In the genomic region with DNA sequence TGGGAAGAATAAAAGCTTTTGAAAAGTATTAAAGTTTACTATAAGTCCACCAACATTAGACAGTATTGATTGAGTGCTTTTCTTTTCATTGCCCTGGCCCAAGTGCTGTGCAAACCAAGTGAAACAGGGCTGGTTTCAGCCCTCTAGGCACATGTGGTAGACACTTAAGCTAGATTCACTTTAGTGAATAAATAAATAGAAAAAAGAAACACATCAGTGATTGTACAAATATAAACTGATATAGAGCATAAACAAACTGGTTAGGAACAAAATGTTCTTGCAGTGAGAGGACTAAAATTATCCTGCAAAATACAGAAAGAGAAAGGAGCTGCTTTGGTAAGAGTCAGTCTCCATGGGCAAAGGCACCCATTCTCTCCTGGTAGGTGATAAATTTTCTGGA, we compare ENCODE assay signal across 28 cellular contexts. TPM values are rescaled to one million over a fixed set of nuclear protein-coding genes. Genes with fewer than 3 reads are reported as not detected.
A peak's percentile ranks its signal among the peaks of the same experiment; 100 is the strongest.
DNase-seq lines count a peak whose midpoint lies in the region; ATAC-seq and TF ChIP-seq lines count a peak whose summit lies in the region.
"Had no signal": no experiment of that assay in that cellular context is flagged by ENCODE, and none has a peak within 500 bp of the region (broad histone marks: within the 10 kb centered on the region; RNA-seq: fewer than 3 reads in every experiment).

No MANE protein-coding gene starts in this region.

- POLR2A ChIA-PET in GM10248 (lab: Yijun Ruan, JAX): no interaction called here

- TF ChIP-seq CTCF in GM23338 (conservative IDR thresholded peaks at IDR 0.05; ENCODE audit: low read depth in 2 of 2) (no peak), body of pancreas (IDR thresholded peaks at IDR 0.05) (no peak), nephron (IDR thresholded peaks at IDR 0.05; ENCODE audit: unreplicated experiment in 3 of 3) (no peak), tibial nerve (IDR thresholded peaks at IDR 0.05) (no peak), GM20000 (IDR thresholded peaks at IDR 0.05; ENCODE audit: extremely low read depth, missing control alignments) (no peak), GM10248 (IDR thresholded peaks at IDR 0.05; ENCODE audit: control extremely low read depth, extremely low read depth, low read depth, missing control alignments) (no peak)

- H3K9me2 ChIP-seq in GM23338 (ENCODE audit: insufficient read depth): peaks cover 7% of the 10 kb centered on the region; the same call in 1 of the 2 replicates

- no peaks in the 10 kb centered on the region for H3K4me1 ChIP-seq in GM23338 (ENCODE audit: insufficient read depth)
- peaks cover 30% of the 10 kb centered on the region for H3K4me1 ChIP-seq in body of pancreas
- peaks cover 0 to 62% (median 10%) of the 10 kb centered on the region in 4 donors for H3K4me1 ChIP-seq in tibial nerve
- H3K4me1 ChIP-seq: parathyroid adenoma had no signal

- H3K4me3 Mint-ChIP-seq in GM23338: no peak overlapping the region
- no peak overlapping the region for H3K4me3 Mint-ChIP-seq in nephron
- H3K4me3 Mint-ChIP-seq: activated CD4-positive, alpha-beta memory T cell treated with anti-CD3 and anti-CD28 coated beads, Interleukin-2, amount 10 ng/mL, durations not matched to agents 7 days and 5 days; activated naive CD4-positive, alpha-beta T cell treated with anti-CD3 and anti-CD28 coated beads, Interleukin-2, amount 50 U/mL, for 24 hours; neural crest cell had no signal

- H2AFZ ChIP-seq in GM23338: 0 out of 2 replicates have a peak overlapping the region, but pooled peaks have one; percentile 43
- H2AFZ ChIP-seq: parathyroid adenoma had no signal

- H3K27ac ChIP-seq in GM23338 (ENCODE audit: low read depth) (no peak overlapping the region), body of pancreas (no peak overlapping the region), tibial nerve (peak overlapping the region in 3 of 4 donors; percentile 41 to 66 (median 50))
- H3K27ac ChIP-seq: BLaER1 treated with 17β-estradiol and CSF1 and Interleukin-3, amounts not matched to agents 10 nM and 100 nM; parathyroid adenoma had no signal

- H3K9me3 ChIP-seq in body of pancreas (no peaks in the 10 kb centered on the region), tibial nerve (no peaks in the 10 kb centered on the region)

- no peaks in the 10 kb centered on the region for H3K36me3 ChIP-seq in GM23338 (ENCODE audit: insufficient read depth)
- H3K36me3 ChIP-seq in body of pancreas (replicated peaks in 1 of 2; ENCODE audit: insufficient read depth in 1 of 2, low read depth in 2 of 2): no peaks in the 10 kb centered on the region
- no peaks in the 10 kb centered on the region for H3K36me3 ChIP-seq in tibial nerve
- H3K36me3 ChIP-seq: BLaER1 treated with 17β-estradiol and CSF1 and Interleukin-3, amounts not matched to agents 10 nM and 100 nM had no signal

- no peaks in the 10 kb centered on the region for H3K27me3 ChIP-seq in GM23338 (ENCODE audit: insufficient read depth)
- H3K27me3 ChIP-seq in body of pancreas: no peaks in the 10 kb centered on the region
- H3K27me3 ChIP-seq in tibial nerve: no peaks in the 10 kb centered on the region
- H3K27me3 ChIP-seq: BLaER1 treated with 17β-estradiol and CSF1 and Interleukin-3, amounts not matched to agents 10 nM and 100 nM had no signal

- H3K36me3 Mint-ChIP-seq in GM23338 (ENCODE audit: low read depth) (no peaks in the 10 kb centered on the region), nephron (ENCODE audit: low read depth) (no peaks in the 10 kb centered on the region)
- H3K36me3 Mint-ChIP-seq: activated naive CD4-positive, alpha-beta T cell treated with anti-CD3 and anti-CD28 coated beads, Interleukin-2, amount 50 U/mL, for 24 hours had no signal

- CTCF ChIA-PET in GM10248 (lab: Yijun Ruan, JAX): interaction anchor here (1.2 to 2.2 kb wide), 3 partner anchors 9 to 47 kb away, joined by 3 to 8 read pairs (median 6); no protein-coding TSS in a partner anchor

- H3K4me1 Mint-ChIP-seq in GM23338 (no peaks in the 10 kb centered on the region; the same call in 2 of the 3 replicates), nephron (peaks cover 77% of the 10 kb centered on the region)
- H3K4me1 Mint-ChIP-seq: activated CD4-positive, alpha-beta memory T cell treated with anti-CD3 and anti-CD28 coated beads, Interleukin-2, amount 10 ng/mL, durations not matched to agents 7 days and 5 days had no signal

- H3K9me3 Mint-ChIP-seq in GM23338 (no peaks in the 10 kb centered on the region), nephron (peaks cover 2% of the 10 kb centered on the region)
- H3K9me3 Mint-ChIP-seq: activated CD4-positive, alpha-beta memory T cell treated with anti-CD3 and anti-CD28 coated beads, Interleukin-2, amount 10 ng/mL, durations not matched to agents 7 days and 5 days; activated naive CD4-positive, alpha-beta T cell treated with anti-CD3 and anti-CD28 coated beads, Interleukin-2, amount 50 U/mL, for 24 hours; activated T-helper 2 cell treated with anti-CD3 and anti-CD28 coated beads, Interferon-gamma antibody, Interleukin-2, Interleukin-4, amounts not matched to agents 10 μg/mL and 5 μg/mL and 100 μg/mL, durations not matched to agents 14 hours and 24 hours and 36 hours had no signal

- H3K27me3 Mint-ChIP-seq in GM23338 (ENCODE audit: insufficient read depth, low read depth, poor library complexity) (peaks cover 6% of the 10 kb centered on the region), nephron (ENCODE audit: low read depth) (no peaks in the 10 kb centered on the region)
- H3K27me3 Mint-ChIP-seq: activated naive CD4-positive, alpha-beta T cell treated with anti-CD3 and anti-CD28 coated beads, Interleukin-2, amount 50 U/mL, for 24 hours had no signal

- TF ChIP-seq POLR2A in body of pancreas (IDR thresholded peaks at IDR 0.05) (no peak), tibial nerve (IDR thresholded peaks at IDR 0.05) (no peak)

- no peak for ATAC-seq in GM23338
- ATAC-seq in body of pancreas: peak; percentile 41
- ATAC-seq: right cardiac atrium had no signal

- DNase-seq in GM23338 (ENCODE audit: low spot score): no peak
- DNase-seq in body of pancreas: no peak
- DNase-seq in tibial nerve (ENCODE audit: low spot score in 2 of 2): no peak
- DNase-seq in SKM-1 treated with dmso at 0.1 percent for 144 hours (lab: John Stamatoyannopoulos, UW; ENCODE audit: unreplicated experiment): no peak
- no peak for DNase-seq in GM20000 (ENCODE audit: low spot score)
- no peak for DNase-seq in GM10248 (ENCODE audit: extremely low spot score)
- DNase-seq: activated CD4-positive, alpha-beta memory T cell treated with anti-CD3 and anti-CD28 coated beads, Interleukin-2, amount 10 ng/mL, durations not matched to agents 7 days and 5 days; activated CD8-positive, alpha-beta memory T cell treated with anti-CD3 and anti-CD28 coated beads, Interleukin-2, amount 50 U/mL, for 48 hours; anterior cingulate cortex; caudate nucleus; COR-L47; DMS79; GF-D8; glutamatergic neuron; NCI-H1417; NCI-H2029 treated with DMSO at 0.1 percent for 48 hours; NCI-H69; right cardiac atrium; stimulated activated CD4-positive, alpha-beta T cell treated with anti-CD3 and anti-CD28 coated beads, Interleukin-2, amount 100 ng/mL, for 48 hours; T-helper 1 cell had no signal

- H4K20me1 ChIP-seq in GM23338 (replicated peaks; ENCODE audit: insufficient read depth): no peaks in the 10 kb centered on the region; the same call in 1 of the 2 replicates
- H4K20me1 ChIP-seq: BLaER1 treated with 17β-estradiol and CSF1 and Interleukin-3, amounts not matched to agents 10 nM and 100 nM had no signal

- intact Hi-C loops in body of pancreas (cut with DNase I): no loop called here

- H3K4me2 ChIP-seq in GM23338: no peak overlapping the region

- H3K4me3 ChIP-seq in GM23338: no peak overlapping the region
- no peak overlapping the region for H3K4me3 ChIP-seq in body of pancreas
- H3K4me3 ChIP-seq in tibial nerve: no peak overlapping the region
- H3K4me3 ChIP-seq: BLaER1 treated with 17β-estradiol and CSF1 and Interleukin-3, amounts not matched to agents 10 nM and 100 nM had no signal

- H3F3A ChIP-seq in GM23338 (replicated peaks; ENCODE audit: low read depth): no peaks in the 10 kb centered on the region

- peak in 1 of 2 donors; percentile 34 for TF ChIP-seq EP300 in tibial nerve (IDR thresholded peaks at IDR 0.05)

- H3K27ac Mint-ChIP-seq in GM23338 (no peak overlapping the region), nephron (peak overlapping the region; percentile 45 to 72 (median 48))
- H3K27ac Mint-ChIP-seq: activated CD4-positive, alpha-beta memory T cell treated with anti-CD3 and anti-CD28 coated beads, Interleukin-2, amount 10 ng/mL, durations not matched to agents 7 days and 5 days; activated naive CD4-positive, alpha-beta T cell treated with anti-CD3 and anti-CD28 coated beads, Interleukin-2, amount 50 U/mL, for 24 hours; activated T-helper 2 cell treated with anti-CD3 and anti-CD28 coated beads, Interferon-gamma antibody, Interleukin-2, Interleukin-4, amounts not matched to agents 10 μg/mL and 5 μg/mL and 100 μg/mL, durations not matched to agents 14 hours and 24 hours and 36 hours had no signal

- no peaks in the 10 kb centered on the region for H3K79me2 ChIP-seq in GM23338 (replicated peaks; ENCODE audit: insufficient read depth)
- H3K79me2 ChIP-seq: parathyroid adenoma had no signal

TF ChIP-seq in GM23338, 12 proteins besides CTCF, POLR2A, EP300 and RAD21 (continues in another document):
- TF ChIP-seq, protein P1, sequence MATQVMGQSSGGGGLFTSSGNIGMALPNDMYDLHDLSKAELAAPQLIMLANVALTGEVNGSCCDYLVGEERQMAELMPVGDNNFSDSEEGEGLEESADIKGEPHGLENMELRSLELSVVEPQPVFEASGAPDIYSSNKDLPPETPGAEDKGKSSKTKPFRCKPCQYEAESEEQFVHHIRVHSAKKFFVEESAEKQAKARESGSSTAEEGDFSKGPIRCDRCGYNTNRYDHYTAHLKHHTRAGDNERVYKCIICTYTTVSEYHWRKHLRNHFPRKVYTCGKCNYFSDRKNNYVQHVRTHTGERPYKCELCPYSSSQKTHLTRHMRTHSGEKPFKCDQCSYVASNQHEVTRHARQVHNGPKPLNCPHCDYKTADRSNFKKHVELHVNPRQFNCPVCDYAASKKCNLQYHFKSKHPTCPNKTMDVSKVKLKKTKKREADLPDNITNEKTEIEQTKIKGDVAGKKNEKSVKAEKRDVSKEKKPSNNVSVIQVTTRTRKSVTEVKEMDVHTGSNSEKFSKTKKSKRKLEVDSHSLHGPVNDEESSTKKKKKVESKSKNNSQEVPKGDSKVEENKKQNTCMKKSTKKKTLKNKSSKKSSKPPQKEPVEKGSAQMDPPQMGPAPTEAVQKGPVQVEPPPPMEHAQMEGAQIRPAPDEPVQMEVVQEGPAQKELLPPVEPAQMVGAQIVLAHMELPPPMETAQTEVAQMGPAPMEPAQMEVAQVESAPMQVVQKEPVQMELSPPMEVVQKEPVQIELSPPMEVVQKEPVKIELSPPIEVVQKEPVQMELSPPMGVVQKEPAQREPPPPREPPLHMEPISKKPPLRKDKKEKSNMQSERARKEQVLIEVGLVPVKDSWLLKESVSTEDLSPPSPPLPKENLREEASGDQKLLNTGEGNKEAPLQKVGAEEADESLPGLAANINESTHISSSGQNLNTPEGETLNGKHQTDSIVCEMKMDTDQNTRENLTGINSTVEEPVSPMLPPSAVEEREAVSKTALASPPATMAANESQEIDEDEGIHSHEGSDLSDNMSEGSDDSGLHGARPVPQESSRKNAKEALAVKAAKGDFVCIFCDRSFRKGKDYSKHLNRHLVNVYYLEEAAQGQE (IDR thresholded peaks at IDR 0.05; ENCODE audit: unreplicated experiment): no peak

RNA-seq across cellular contexts. Expression of gene ACTBL2, which starts 29.7 kb away (rescaled TPM):
- not detected in 2 replicates for total RNA-seq in GM23338 (2014; rRNA removed; shearing (Covaris generic))
- polyA plus RNA-seq in GM23338 (2016; fragmentation: Nextera tagmentation; extraction: Ambion mirVana): not detected in 2 replicates
- not detected for total RNA-seq in body of pancreas
- not detected for total RNA-seq in tibial nerve
- total RNA-seq: activated CD4-positive, alpha-beta memory T cell treated with anti-CD3 and anti-CD28 coated beads, Interleukin-2, amount 10 ng/mL, durations not matched to agents 7 days and 5 days; activated T-helper 2 cell treated with anti-CD3 and anti-CD28 coated beads, Interferon-gamma antibody, Interleukin-2, Interleukin-4, amounts not matched to agents 10 μg/mL and 5 μg/mL and 100 μg/mL, durations not matched to agents 14 hours and 24 hours and 36 hours; lung microvascular endothelial cell; mucosa of gallbladder; neural crest cell; right cardiac atrium had no signal
- polyA plus RNA-seq: right cardiac atrium had no signal

Comparison
In these comparisons a context has a peak if more than half of its experiments do, and no peak if none do; other contexts are left out.
1. H3K27ac ChIP-seq: peak in tibial nerve (3 of 4); none in GM23338 (single experiment) and body of pancreas (0 of 4).